In genomic region chr4:76989391-76990061, GRCh38 we compare ENCODE assay signal across 10 cellular contexts. TPM values are rescaled to one million over a fixed set of nuclear protein-coding genes. Genes with fewer than 3 reads are reported as not detected.
DNase-seq lines count a peak whose midpoint lies in the region; TF ChIP-seq lines count a peak whose summit lies in the region.
"Had no signal": no experiment of that assay in that cellular context is flagged by ENCODE, and none has a peak within 500 bp of the region (broad histone marks: within the 10 kb centered on the region; RNA-seq: fewer than 3 reads in every experiment).

No MANE protein-coding gene starts in this region.

- no peaks in the 10 kb centered on the region for H3K9me3 ChIP-seq in effector memory CD4-positive, alpha-beta T cell (ENCODE audit: control insufficient read depth, low read length)
- H3K9me3 ChIP-seq: gastrocnemius medialis had no signal

- H3K4me1 Mint-ChIP-seq in nephron progenitor cell, result peaks cover 53% of the 10 kb centered on the region

- no peaks in the 10 kb centered on the region for H3K36me3 ChIP-seq in effector memory CD4-positive, alpha-beta T cell (ENCODE audit: control insufficient read depth, insufficient read depth, low read length)
- H3K36me3 ChIP-seq: gastrocnemius medialis had no signal

- peaks cover 17% of the 10 kb centered on the region for H3K9me3 Mint-ChIP-seq in nephron progenitor cell

- no peak for TF ChIP-seq CTCF in nephron progenitor cell (IDR thresholded peaks at IDR 0.05)

- DNase-seq in M059J (ENCODE audit: low read depth) (peak; percentile 28), OCI-M2 (lab: John Stamatoyannopoulos, UW; ENCODE audit: unreplicated experiment) (no peak), nephron progenitor cell (no peak), NCI-H1694 (lab: John Stamatoyannopoulos, UW) (no peak), RKO (ENCODE audit: low spot score) (no peak)
- DNase-seq in activated CD8-positive, alpha-beta memory T cell treated with anti-CD3 and anti-CD28 coated beads, Interleukin-2, amount 50 U/mL, for 24 hours (ENCODE audit: extremely low read depth), result peak; percentile 27
- DNase-seq in effector memory CD4-positive, alpha-beta T cell, result peak; percentile 50 to 66 (median 63)
- peak; percentile 19 for DNase-seq in stimulated activated CD8-positive, alpha-beta memory T cell treated with anti-CD3 and anti-CD28 coated beads, Interleukin-12 subunit alpha, Interleukin-12 subunit beta, amount 100 ng/mL, for 4 hours (ENCODE audit: low read depth)
- DNase-seq: gastrocnemius medialis, NCI-H187 treated with DMSO at 0.1 percent for 48 hours had no signal

- H3K4me3 Mint-ChIP-seq in nephron progenitor cell, result no peak overlapping the region

- H3K4me1 ChIP-seq in effector memory CD4-positive, alpha-beta T cell (ENCODE audit: control insufficient read depth, insufficient read depth, low read length, poor library complexity, severe bottlenecking), result peaks cover 53% of the 10 kb centered on the region

- H3K27me3 ChIP-seq in effector memory CD4-positive, alpha-beta T cell (replicated peaks; ENCODE audit: control insufficient read depth, insufficient read depth, low read length, poor library complexity, severe bottlenecking), result no peaks in the 10 kb centered on the region
- H3K27me3 ChIP-seq: gastrocnemius medialis had no signal

- H3K27me3 Mint-ChIP-seq in nephron progenitor cell (ENCODE audit: low read depth, poor library complexity), result no peaks in the 10 kb centered on the region

- no peak overlapping the region for H3K27ac Mint-ChIP-seq in nephron progenitor cell

- peak overlapping the region; percentile 51 for H3K27ac ChIP-seq in effector memory CD4-positive, alpha-beta T cell (ENCODE audit: insufficient read depth, low read length, poor library complexity, severe bottlenecking)
- H3K27ac ChIP-seq: gastrocnemius medialis had no signal

- H3K4me3 ChIP-seq in effector memory CD4-positive, alpha-beta T cell (ENCODE audit: insufficient read depth, low read depth, low read length, poor library complexity, severe bottlenecking), result peak overlapping the region; percentile 24
- H3K4me3 ChIP-seq: gastrocnemius medialis had no signal

- peaks cover 74% of the 10 kb centered on the region for H3K36me3 Mint-ChIP-seq in nephron progenitor cell (ENCODE audit: low read depth)

RNA-seq across cellular contexts. Expression of gene SEPTIN11, which starts 40.0 kb away (rescaled TPM):
- 27.4 and 34.0 TPM in 2 replicates for total RNA-seq in M059J (2014; rRNA removed; shearing (Covaris generic))

Comparison
In these comparisons a context has a peak if more than half of its experiments do, and no peak if none do; other contexts are left out.
1. DNase-seq: peak in M059J (single experiment), activated CD8-positive, alpha-beta memory T cell treated with anti-CD3 and anti-CD28 coated beads, Interleukin-2, amount 50 U/mL, for 24 hours (single experiment), effector memory CD4-positive, alpha-beta T cell (3 of 3) and stimulated activated CD8-positive, alpha-beta memory T cell treated with anti-CD3 and anti-CD28 coated beads, Interleukin-12 subunit alpha, Interleukin-12 subunit beta, amount 100 ng/mL, for 4 hours (single experiment); none in OCI-M2 (single experiment), nephron progenitor cell (single experiment), NCI-H1694 (single experiment) and RKO (single experiment).